In the genomic region with DNA sequence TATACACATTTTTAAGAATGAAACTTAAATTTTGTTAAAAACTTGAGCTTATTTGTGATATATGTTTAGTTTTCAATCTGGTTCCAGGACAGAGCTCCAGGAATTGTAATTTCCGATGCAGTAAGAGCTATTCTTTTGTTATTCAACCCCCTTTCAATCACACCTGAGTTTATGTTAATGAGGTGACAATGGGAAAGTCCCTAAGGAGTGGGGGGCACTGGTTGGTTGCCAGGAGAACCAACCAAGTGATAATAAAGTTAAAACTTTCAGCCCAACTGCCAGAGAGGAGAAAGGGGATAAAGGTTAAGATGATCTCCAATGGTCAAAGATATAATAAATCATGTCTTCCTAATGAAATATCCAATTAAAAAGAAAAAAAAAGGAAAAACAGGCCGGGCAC, we compare ENCODE assay signal across 24 cellular contexts.
"Had no signal": no experiment of that assay in that cellular context is flagged by ENCODE, and none has a peak within 500 bp of the region (broad histone marks: within the 10 kb centered on the region; RNA-seq: fewer than 3 reads in every experiment).

No MANE protein-coding gene starts in this region.

- ATAC-seq: activated T-helper 17 cell treated with anti-CD3 and anti-CD28 coated beads, Interleukin-2, amount 50 U/mL, for 72 hours; left cardiac atrium; naive thymus-derived CD4-positive, alpha-beta T cell had no signal

- H3K27ac ChIP-seq: brain microvascular endothelial cell, colonic mucosa, neural progenitor cell, prostate gland, right atrium auricular region, stomach, vagina had no signal

- FAIRE-seq: frontal cortex had no signal

- H3K4me3 ChIP-seq: colonic mucosa, neural progenitor cell, prostate gland, right atrium auricular region, stomach, vagina had no signal

- H3K9me3 Mint-ChIP-seq: activated T-helper 17 cell treated with anti-CD3 and anti-CD28 coated beads, Interleukin-2, amount 50 U/mL, for 72 hours; naive thymus-derived CD4-positive, alpha-beta T cell; neural progenitor cell had no signal

- H3K4me1 Mint-ChIP-seq: neural progenitor cell had no signal

- H3K4me2 ChIP-seq: neural progenitor cell had no signal

- H3K27me3 Mint-ChIP-seq: activated T-helper 17 cell treated with anti-CD3 and anti-CD28 coated beads, Interleukin-2, amount 50 U/mL, for 72 hours; naive thymus-derived CD4-positive, alpha-beta T cell had no signal

- DNase-seq: activated CD4-positive, alpha-beta T cell treated with anti-CD3 and anti-CD28 coated beads for 48 hours; activated CD4-positive, CD25-positive, alpha-beta regulatory T cell; activated CD8-positive, alpha-beta memory T cell treated with anti-CD3 and anti-CD28 coated beads for 24 hours; activated CD8-positive, alpha-beta memory T cell treated with anti-CD3 and anti-CD28 coated beads, Interleukin-2, amount 50 U/mL, for 48 hours; activated naive CD4-positive, alpha-beta T cell treated with Interleukin-2 at 50 U/mL for 16 hours; aorta; brain microvascular endothelial cell; central memory CD4-positive, alpha-beta T cell; colonic mucosa; hypothalamus; left cardiac atrium; mesenchymal stem cell; naive thymus-derived CD4-positive, alpha-beta T cell; stimulated activated CD4-positive, alpha-beta T cell treated with anti-CD3 and anti-CD28 coated beads, Interleukin-2, amount 100 ng/mL, for 24 hours; stomach; T-helper 1 cell; T-helper 9 cell; trophoblast cell had no signal

- H3K9ac ChIP-seq: neural progenitor cell had no signal

- H3K27ac Mint-ChIP-seq: neural progenitor cell had no signal

- H3K4me3 Mint-ChIP-seq: activated T-helper 17 cell treated with anti-CD3 and anti-CD28 coated beads, Interleukin-2, amount 50 U/mL, for 72 hours; naive thymus-derived CD4-positive, alpha-beta T cell; neural progenitor cell had no signal

- H3K4me1 ChIP-seq: colonic mucosa, neural progenitor cell, prostate gland, right atrium auricular region, stomach, vagina had no signal

- H3K27me3 ChIP-seq: brain microvascular endothelial cell, colonic mucosa, neural progenitor cell, right atrium auricular region, stomach, vagina had no signal

- H3K36me3 ChIP-seq: brain microvascular endothelial cell, colonic mucosa, prostate gland had no signal

- H3K9me3 ChIP-seq: colonic mucosa, prostate gland, right atrium auricular region, stomach, vagina had no signal

- H2AFZ ChIP-seq: neural progenitor cell had no signal
